10 cellular contexts compared by ENCODE assay signal in genomic region chr11:16909375-16910035, GRCh38.
DNase-seq lines count a peak whose midpoint lies in the region; ATAC-seq and TF ChIP-seq lines count a peak whose summit lies in the region.
"Had no signal": no experiment of that assay in that cellular context is flagged by ENCODE, and none has a peak within 500 bp of the region (broad histone marks: within the 10 kb centered on the region; RNA-seq: fewer than 3 reads in every experiment).

No MANE protein-coding gene starts in this region.

- CTCF ChIA-PET in PC-9 (lab: Charles Lee) = no interaction called here

- intact Hi-C loops in PC-9 (cut with micrococcal nuclease; ENCODE audit: unreplicated experiment) = no loop called here

- peaks cover 4% of the 10 kb centered on the region; the same call in 1 of the 2 replicates for H3F3A ChIP-seq in PC-9 (ENCODE audit: insufficient read depth, low read depth)

- no peak overlapping the region for H2AFZ ChIP-seq in PC-9

- H3K4me3 Mint-ChIP-seq in activated T-helper 17 cell treated with anti-CD3 and anti-CD28 coated beads, Interleukin-2, amount 50 U/mL, for 72 hours = peak overlapping the region; percentile 56

- BruUV-seq in PC-9 (replicated peaks; lab: Mats Ljungman, UMichigan) = no TSS peak

- peak overlapping the region; percentile 80 for H3K27ac Mint-ChIP-seq in activated T-helper 17 cell treated with anti-CD3 and anti-CD28 coated beads, Interleukin-2, amount 50 U/mL, for 72 hours

- no peaks in the 10 kb centered on the region for H3K36me3 ChIP-seq in PC-9 (ENCODE audit: low read depth)

- no peaks in the 10 kb centered on the region for H3K36me3 Mint-ChIP-seq in activated T-helper 17 cell treated with anti-CD3 and anti-CD28 coated beads, Interleukin-2, amount 50 U/mL, for 72 hours (ENCODE audit: low read depth)

- no peak overlapping the region for H3K4me2 ChIP-seq in PC-9

- ATAC-seq in GM18508 (IDR thresholded peaks at IDR 0.05; ENCODE audit: insufficient read depth, unreplicated experiment) (peak; percentile 92), GM19468 (IDR thresholded peaks at IDR 0.05; ENCODE audit: extremely low read depth, unreplicated experiment) (peak; percentile 60), HG03095 (IDR thresholded peaks at IDR 0.05; ENCODE audit: unreplicated experiment) (peak; percentile 78)
- ATAC-seq in activated T-helper 17 cell treated with anti-CD3 and anti-CD28 coated beads, Interleukin-2, amount 50 U/mL, for 72 hours (replicated peaks) = peak; percentile 54

- no peak overlapping the region for H3K4me3 ChIP-seq in PC-9
- H3K4me3 ChIP-seq: dorsolateral prefrontal cortex had no signal

- H3K27ac ChIP-seq in PC-9 = no peak overlapping the region
- H3K27ac ChIP-seq: dorsolateral prefrontal cortex had no signal

- H4K20me1 ChIP-seq in PC-9 (ENCODE audit: insufficient read depth) = no peaks in the 10 kb centered on the region

- H3K9me3 Mint-ChIP-seq in activated T-helper 17 cell treated with anti-CD3 and anti-CD28 coated beads, Interleukin-2, amount 50 U/mL, for 72 hours = no peaks in the 10 kb centered on the region

- DNase-seq in D341Med (ENCODE audit: low spot score) = no peak
- DNase-seq in PC-9 = no peak
- no peak for DNase-seq in SKM-1 (lab: John Stamatoyannopoulos, UW; ENCODE audit: unreplicated experiment)
- no peak for DNase-seq in nucleus accumbens (lab: John Stamatoyannopoulos, UW)
- DNase-seq: DMS153, dorsolateral prefrontal cortex had no signal

- H3K4me1 ChIP-seq in PC-9 (replicated peaks; ENCODE audit: insufficient read depth) = peaks cover 33% of the 10 kb centered on the region

- H3K4me1 Mint-ChIP-seq in activated T-helper 17 cell treated with anti-CD3 and anti-CD28 coated beads, Interleukin-2, amount 50 U/mL, for 72 hours = peaks cover 18% of the 10 kb centered on the region

- POLR2A ChIA-PET in PC-9 (lab: Charles Lee; ENCODE audit: unreplicated experiment) = no interaction called here

- H3K79me2 ChIP-seq in PC-9 (ENCODE audit: low read depth) = peaks cover 65% of the 10 kb centered on the region

- no peaks in the 10 kb centered on the region for H3K27me3 ChIP-seq in PC-9 (ENCODE audit: insufficient read depth, low read depth)
- H3K27me3 ChIP-seq: dorsolateral prefrontal cortex had no signal

- no peak for TF ChIP-seq CTCF in PC-9 (conservative IDR thresholded peaks at IDR 0.05)

- no peaks in the 10 kb centered on the region for H3K27me3 Mint-ChIP-seq in activated T-helper 17 cell treated with anti-CD3 and anti-CD28 coated beads, Interleukin-2, amount 50 U/mL, for 72 hours

- no peaks in the 10 kb centered on the region for H3K9me3 ChIP-seq in PC-9 (ENCODE audit: insufficient read depth, low read depth)

- no peaks in the 10 kb centered on the region for H3K9me2 ChIP-seq in PC-9 (ENCODE audit: insufficient read depth)
